ENCODE assay signal across 1 cellular context in the genomic region with DNA sequence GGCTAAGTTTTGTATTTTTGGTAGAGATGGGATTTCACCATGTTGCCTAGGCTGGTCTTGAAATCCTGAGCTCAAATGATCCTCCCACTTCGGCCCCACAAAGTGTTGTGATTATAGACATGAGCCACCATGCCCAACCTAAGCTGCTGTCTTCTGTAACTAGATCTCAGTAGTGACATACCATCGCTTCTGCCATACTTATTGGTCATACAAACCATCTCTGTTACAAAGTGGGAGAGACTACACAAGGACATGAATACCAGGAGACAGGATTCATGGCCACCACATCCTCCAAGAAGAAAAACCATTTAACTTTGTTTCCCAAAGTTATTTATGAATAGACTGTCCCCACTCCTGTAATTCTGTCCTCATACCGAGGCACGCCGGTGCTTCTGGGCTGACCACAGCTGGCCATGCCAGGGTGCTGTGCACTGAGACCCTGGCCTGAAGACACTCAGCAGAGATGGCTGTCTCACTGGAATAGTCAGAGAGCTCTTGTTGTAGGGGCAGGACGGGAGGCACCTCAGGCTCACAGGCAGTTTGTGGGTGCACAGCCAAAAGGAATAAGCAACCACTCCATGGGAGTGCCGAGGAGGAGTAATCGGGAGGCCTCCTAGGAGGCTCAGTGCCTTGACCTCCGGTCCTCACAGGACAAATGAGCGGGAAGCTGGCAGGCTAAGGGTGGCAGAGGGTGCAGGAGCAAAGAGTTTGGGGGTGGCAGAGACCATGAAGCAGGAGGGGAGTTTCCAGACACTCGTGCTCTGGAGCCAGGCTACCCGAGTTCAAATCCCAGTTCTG.
TF ChIP-seq lines count a peak whose summit lies in the region.

No MANE protein-coding gene starts in this region.

TF ChIP-seq in GM23338, 12 proteins besides CTCF, POLR2A, EP300 and RAD21:
- TF ChIP-seq CREB1 (CRISPR knock-in tag; IDR thresholded peaks at IDR 0.05; ENCODE audit: low read depth) (no peak), EZH2phosphoT487 (IDR thresholded peaks at IDR 0.05; ENCODE audit: unreplicated experiment) (no peak), ZNF462 (CRISPR knock-in tag; IDR thresholded peaks at IDR 0.05) (no peak), JUNB (IDR thresholded peaks at IDR 0.05; ENCODE audit: unreplicated experiment) (no peak), ZNF114 (CRISPR knock-in tag; IDR thresholded peaks at IDR 0.05) (no peak), STAT1 (IDR thresholded peaks at IDR 0.05; ENCODE audit: unreplicated experiment) (no peak), ZNF331 (CRISPR knock-in tag; IDR thresholded peaks at IDR 0.05; ENCODE audit: low read depth) (no peak), NANOG (IDR thresholded peaks at IDR 0.05; ENCODE audit: borderline replicate concordance) (no peak), EZH2 (IDR thresholded peaks at IDR 0.05; ENCODE audit: low read depth, unreplicated experiment) (no peak), POLR2AphosphoS5 (IDR thresholded peaks at IDR 0.05; ENCODE audit: low read depth) (no peak), REST (IDR thresholded peaks at IDR 0.05; ENCODE audit: unreplicated experiment) (no peak)
- TF ChIP-seq, protein P1, sequence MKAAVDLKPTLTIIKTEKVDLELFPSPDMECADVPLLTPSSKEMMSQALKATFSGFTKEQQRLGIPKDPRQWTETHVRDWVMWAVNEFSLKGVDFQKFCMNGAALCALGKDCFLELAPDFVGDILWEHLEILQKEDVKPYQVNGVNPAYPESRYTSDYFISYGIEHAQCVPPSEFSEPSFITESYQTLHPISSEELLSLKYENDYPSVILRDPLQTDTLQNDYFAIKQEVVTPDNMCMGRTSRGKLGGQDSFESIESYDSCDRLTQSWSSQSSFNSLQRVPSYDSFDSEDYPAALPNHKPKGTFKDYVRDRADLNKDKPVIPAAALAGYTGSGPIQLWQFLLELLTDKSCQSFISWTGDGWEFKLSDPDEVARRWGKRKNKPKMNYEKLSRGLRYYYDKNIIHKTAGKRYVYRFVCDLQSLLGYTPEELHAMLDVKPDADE (IDR thresholded peaks at IDR 0.05), result no peak
